ENCODE assay signal across 13 cellular contexts in the genomic region with DNA sequence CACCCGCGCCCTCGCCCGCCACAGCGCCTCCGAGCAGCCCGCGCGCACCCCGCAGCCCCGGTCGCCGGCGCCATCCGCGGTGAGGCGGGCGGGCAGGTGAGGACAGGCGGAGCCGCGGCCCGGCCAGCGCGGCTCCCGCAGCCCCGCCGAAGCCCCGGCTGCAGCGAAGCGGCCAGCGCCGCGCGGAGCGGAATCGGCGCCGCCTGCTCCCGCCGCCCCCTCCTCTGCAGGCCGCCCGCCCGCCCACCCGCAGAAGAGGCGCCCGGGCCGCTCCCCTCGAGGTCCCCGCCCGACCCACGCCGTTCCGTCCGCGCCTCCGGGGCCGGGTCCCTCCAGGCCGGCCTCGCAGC. TPM values are rescaled to one million over a fixed set of nuclear protein-coding genes. Genes with fewer than 3 reads are reported as not detected.
DNase-seq lines count a peak whose midpoint lies in the region; ATAC-seq, FAIRE-seq and TF ChIP-seq lines count a peak whose summit lies in the region.
"Had no signal": no experiment of that assay in that cellular context is flagged by ENCODE, and none has a peak within 500 bp of the region (broad histone marks: within the 10 kb centered on the region; RNA-seq: fewer than 3 reads in every experiment).

No MANE protein-coding gene starts in this region.

- H3K27ac ChIP-seq in breast epithelium (peak overlapping the region in 1 of 2 donors; percentile 59), duodenal mucosa (ENCODE audit: low read depth, low read length) (peak overlapping the region; percentile 83), muscle layer of duodenum (ENCODE audit: low read length) (no peak overlapping the region), upper lobe of left lung (peak overlapping the region; percentile 68 to 90 (median 89))

- H3K36me3 ChIP-seq in breast epithelium (no peaks in the 10 kb centered on the region), duodenal mucosa (ENCODE audit: control insufficient read depth in 1 of 2, insufficient read depth in 2 of 2, low read length in 2 of 2) (no peaks in the 10 kb centered on the region), muscle layer of duodenum (ENCODE audit: control insufficient read depth in 1 of 2, insufficient read depth in 2 of 2, low read length in 2 of 2) (no peaks in the 10 kb centered on the region), upper lobe of left lung (no peaks in the 10 kb centered on the region)

- no peak for TF ChIP-seq POLR2A in breast epithelium (IDR thresholded peaks at IDR 0.05)
- TF ChIP-seq POLR2A in upper lobe of left lung (IDR thresholded peaks at IDR 0.05), result no peak
- no peak for TF ChIP-seq POLR2A in GM12891 (IDR thresholded peaks at IDR 0.05; ENCODE audit: low read depth, low read length)

- H3K9me3 Mint-ChIP-seq in MCF 10A (ENCODE audit: unreplicated experiment), result peaks cover under 1% of the 10 kb centered on the region
- no peaks in the 10 kb centered on the region for H3K9me3 Mint-ChIP-seq in mesothelial cell of epicardium
- H3K9me3 Mint-ChIP-seq: neural crest cell had no signal

- FAIRE-seq in GM12891 (lab: Jason Lieb, UNC), result no peak
- FAIRE-seq: A204.1 had no signal

- H3K4me3 ChIP-seq in breast epithelium (peak overlapping the region; percentile 71 to 81 (median 74)), duodenal mucosa (ENCODE audit: low read depth in 1 of 2, low read length in 2 of 2) (peak overlapping the region; percentile 56 to 76), muscle layer of duodenum (ENCODE audit: low read depth in 1 of 2, low read length in 2 of 2) (peak overlapping the region; percentile 11 to 78), upper lobe of left lung (peak overlapping the region; percentile 2 to 88 (median 66))

- H3K36me3 Mint-ChIP-seq in MCF 10A (ENCODE audit: insufficient read depth, unreplicated experiment) (no peaks in the 10 kb centered on the region), mesothelial cell of epicardium (no peaks in the 10 kb centered on the region)

- intact Hi-C loops in breast epithelium (cut with DNase I; ENCODE audit: low total_unique reads), result no loop called here
- intact Hi-C loops in MCF 10A (cut with micrococcal nuclease), result no loop called here

- no peak overlapping the region for H3K27ac Mint-ChIP-seq in MCF 10A (ENCODE audit: low read depth, unreplicated experiment)
- no peak overlapping the region for H3K27ac Mint-ChIP-seq in mesothelial cell of epicardium

- H3K27me3 Mint-ChIP-seq in MCF 10A (ENCODE audit: insufficient read depth, unreplicated experiment) (no peaks in the 10 kb centered on the region), mesothelial cell of epicardium (ENCODE audit: low read depth) (peaks cover 77% of the 10 kb centered on the region)

- TF ChIP-seq CTCF in breast epithelium (IDR thresholded peaks at IDR 0.05) (no peak), MCF 10A (IDR thresholded peaks at IDR 0.05; ENCODE audit: unreplicated experiment) (no peak), upper lobe of left lung (IDR thresholded peaks at IDR 0.05) (no peak), mesothelial cell of epicardium (IDR thresholded peaks at IDR 0.05; ENCODE audit: unreplicated experiment) (no peak)

- BruUV-seq in MCF 10A (replicated peaks; lab: Mats Ljungman, UMichigan), result no TSS peak

- H3K4me1 Mint-ChIP-seq in MCF 10A (ENCODE audit: insufficient read depth, unreplicated experiment), result no peaks in the 10 kb centered on the region
- H3K4me1 Mint-ChIP-seq in mesothelial cell of epicardium, result peaks cover 9% of the 10 kb centered on the region

- H3K4me3 Mint-ChIP-seq in MCF 10A (ENCODE audit: unreplicated experiment) (no peak overlapping the region), mesothelial cell of epicardium (no peak overlapping the region)

- H3K27me3 ChIP-seq in breast epithelium, result peaks cover 4 to 91% of the 10 kb centered on the region in 2 donors
- H3K27me3 ChIP-seq in duodenal mucosa (ENCODE audit: control insufficient read depth in 1 of 2, insufficient read depth in 2 of 2, low read length in 2 of 2), result peaks cover 4 to 13% of the 10 kb centered on the region in 2 donors
- peaks cover 43% of the 10 kb centered on the region for H3K27me3 ChIP-seq in muscle layer of duodenum (ENCODE audit: low read depth, low read length)
- H3K27me3 ChIP-seq in upper lobe of left lung, result peaks cover 0 to 67% (median 24%) of the 10 kb centered on the region in 4 donors

- no peak for ATAC-seq in upper lobe of left lung (ENCODE audit: low FRiP score in 2 of 2)

- no peak for TF ChIP-seq EP300 in upper lobe of left lung (IDR thresholded peaks at IDR 0.05)

- CTCF ChIA-PET in MCF 10A (lab: Yijun Ruan, JAX), result interaction anchor here (0.6 kb wide), 1 partner anchor 45 kb away, joined by 3 read pairs; no protein-coding TSS in a partner anchor

- POLR2A ChIA-PET in MCF 10A (lab: Yijun Ruan, JAX), result no interaction called here

- peak overlapping the region in 1 of 2 donors; percentile 87 for H3K9ac ChIP-seq in duodenal mucosa (ENCODE audit: low read depth in 1 of 2, low read length in 2 of 2)

- 4% methylated on average over 5 of the region's 59 CpGs; no CpG with 5 or more reads in 1 of the 2 donors for WGBS in upper lobe of left lung, 2 donors

- H3K4me1 ChIP-seq in breast epithelium, result peaks cover 0 to 5% of the 10 kb centered on the region in 2 donors
- peaks cover 14 to 28% of the 10 kb centered on the region in 2 donors for H3K4me1 ChIP-seq in duodenal mucosa (ENCODE audit: control insufficient read depth in 1 of 2, insufficient read depth in 2 of 2, low read length in 2 of 2)
- H3K4me1 ChIP-seq in muscle layer of duodenum (ENCODE audit: control insufficient read depth in 1 of 2, insufficient read depth in 2 of 2, low read length in 2 of 2), result peaks cover 0 to 41% of the 10 kb centered on the region in 2 donors
- H3K4me1 ChIP-seq in upper lobe of left lung, result peaks cover 20 to 79% (median 33%) of the 10 kb centered on the region in 4 donors

- H3K9me3 ChIP-seq in breast epithelium (no peaks in the 10 kb centered on the region), duodenal mucosa (ENCODE audit: control insufficient read depth in 1 of 2, low read length in 2 of 2) (no peaks in the 10 kb centered on the region), muscle layer of duodenum (ENCODE audit: control insufficient read depth in 1 of 2, low read length in 2 of 2) (no peaks in the 10 kb centered on the region), upper lobe of left lung (no peaks in the 10 kb centered on the region)

- DNase-seq in breast epithelium (ENCODE audit: low spot score in 2 of 2), result no peak
- DNase-seq in MCF 10A (ENCODE audit: unreplicated experiment), result no peak
- DNase-seq in upper lobe of left lung, result no peak
- DNase-seq in DMS153 (lab: John Stamatoyannopoulos, UW), result no peak
- DNase-seq in mesothelial cell of epicardium (ENCODE audit: low spot score in 2 of 2, unreplicated experiment in 2 of 2), result no peak
- no peak for DNase-seq in GM12891 (ENCODE audit: insufficient read length, low spot score)
- DNase-seq: central memory CD4-positive, alpha-beta T cell; Kasumi-1; NCI-H446 treated with DMSO at 0.1 percent for 48 hours had no signal

TF ChIP-seq in GM12891, 5 proteins besides CTCF, POLR2A, EP300 and RAD21:
- TF ChIP-seq POU2F2 (IDR thresholded peaks at IDR 0.05; ENCODE audit: low read depth, low read length) (no peak), PAX5 (IDR thresholded peaks at IDR 0.05; ENCODE audit: insufficient read depth, low read length, severe bottlenecking) (no peak), TAF1 (IDR thresholded peaks at IDR 0.05; ENCODE audit: low read depth, low read length) (no peak), SPI1 (IDR thresholded peaks at IDR 0.05; ENCODE audit: low read depth, low read length) (no peak), POLR2AphosphoS5 (IDR thresholded peaks at IDR 0.05; ENCODE audit: low read depth, low read length) (no peak)

RNA-seq across cellular contexts. Expression of gene PRDM16, which starts 1.3 kb away (rescaled TPM):
- total RNA-seq in breast epithelium (1 to 10 TPM in 2 of 3 donors, under 1 TPM in 1; 0.48 to 3.8 (median 3.6) TPM), MCF 10A (2022) (not detected in 2 replicates), upper lobe of left lung (10 to 100 TPM; 12.3 to 54.5 (median 21.2) TPM), mesothelial cell of epicardium (1.2 to 2.1 TPM (median 1.4 TPM) in 3 replicates)
- 0.15 TPM for polyA plus RNA-seq in GM12891 (2012; ENCODE audit: low read depth, missing spikeins)

RNA-seq across cellular contexts. Expression of gene ACTRT2, which starts 49.0 kb away (rescaled TPM):
- total RNA-seq in breast epithelium (not detected), MCF 10A (2022) (not detected in 2 replicates), upper lobe of left lung (not detected), mesothelial cell of epicardium (not detected in 3 replicates)
- polyA plus RNA-seq in GM12891 (2012; ENCODE audit: low read depth, missing spikeins), result not detected
- total RNA-seq: neural crest cell had no signal
